In genomic region chr15:89750560-89751542, GRCh38 we compare ENCODE assay signal across 8 cellular contexts. TPM values are rescaled to one million over a fixed set of nuclear protein-coding genes. Genes with fewer than 3 reads are reported as not detected.
A peak's percentile ranks its signal among the peaks of the same experiment; 100 is the strongest.
DNase-seq lines count a peak whose midpoint lies in the region; TF ChIP-seq lines count a peak whose summit lies in the region.

TSS of gene MESP1 (minus strand) at chr15:89751249. CDS start at chr15:89751231, 18 bp downstream.

- no peak within 1 kb of the TSS for H3K27ac Mint-ChIP-seq in activated T-helper 2 cell treated with anti-CD3 and anti-CD28 coated beads, Interferon-gamma antibody, Interleukin-2, Interleukin-4, amounts not matched to agents 10 μg/mL and 5 μg/mL and 100 μg/mL, durations not matched to agents 14 hours and 24 hours and 36 hours
- H3K27ac Mint-ChIP-seq in nephron progenitor cell, result no peak within 1 kb of the TSS
- peak within 1 kb of the TSS; percentile 31 for H3K27ac Mint-ChIP-seq in stimulated activated naive CD8-positive, alpha-beta T cell treated with anti-CD3 and anti-CD28 coated beads, Interleukin-15, Interleukin-2, amounts not matched to agents 100 ng/mL and 50 ng/mL, for 24 hours

- no peaks in the 10 kb centered on the region for H3K9me3 Mint-ChIP-seq in activated T-helper 2 cell treated with anti-CD3 and anti-CD28 coated beads, Interferon-gamma antibody, Interleukin-2, Interleukin-4, amounts not matched to agents 10 μg/mL and 5 μg/mL and 100 μg/mL, durations not matched to agents 14 hours and 24 hours and 36 hours
- no peaks in the 10 kb centered on the region for H3K9me3 Mint-ChIP-seq in nephron progenitor cell
- H3K9me3 Mint-ChIP-seq in stimulated activated naive CD8-positive, alpha-beta T cell treated with anti-CD3 and anti-CD28 coated beads, Interleukin-15, Interleukin-2, amounts not matched to agents 100 ng/mL and 50 ng/mL, for 24 hours, result no peaks in the 10 kb centered on the region

- no peaks in the 10 kb centered on the region for H3K36me3 Mint-ChIP-seq in activated T-helper 2 cell treated with anti-CD3 and anti-CD28 coated beads, Interferon-gamma antibody, Interleukin-2, Interleukin-4, amounts not matched to agents 10 μg/mL and 5 μg/mL and 100 μg/mL, durations not matched to agents 14 hours and 24 hours and 36 hours (ENCODE audit: low read depth)
- H3K36me3 Mint-ChIP-seq in nephron progenitor cell (ENCODE audit: low read depth), result no peaks in the 10 kb centered on the region
- H3K36me3 Mint-ChIP-seq in stimulated activated naive CD8-positive, alpha-beta T cell treated with anti-CD3 and anti-CD28 coated beads, Interleukin-15, Interleukin-2, amounts not matched to agents 100 ng/mL and 50 ng/mL, for 24 hours (ENCODE audit: low read depth), result no peaks in the 10 kb centered on the region

- intact Hi-C loops in activated T-helper 2 cell treated with anti-CD3 and anti-CD28 coated beads, Interferon-gamma antibody, Interleukin-2, Interleukin-4, amounts not matched to agents 10 μg/mL and 5 μg/mL and 100 μg/mL, durations not matched to agents 14 hours and 24 hours and 36 hours (cut with micrococcal nuclease), result loop anchor here (5.0 kb wide), 1 partner anchor 141 kb away; the partner anchor contains the start of gene AP3S2

- peak within 1 kb of the TSS; percentile 65 for H3K4me3 ChIP-seq in fibroblast of the aortic adventitia (ENCODE audit: low read depth, low read length)

- H3K27me3 Mint-ChIP-seq in activated T-helper 2 cell treated with anti-CD3 and anti-CD28 coated beads, Interferon-gamma antibody, Interleukin-2, Interleukin-4, amounts not matched to agents 10 μg/mL and 5 μg/mL and 100 μg/mL, durations not matched to agents 14 hours and 24 hours and 36 hours (ENCODE audit: low read depth), result peaks cover 33% of the 10 kb centered on the region
- peaks cover 34% of the 10 kb centered on the region for H3K27me3 Mint-ChIP-seq in nephron progenitor cell (ENCODE audit: low read depth, poor library complexity)
- H3K27me3 Mint-ChIP-seq in stimulated activated naive CD8-positive, alpha-beta T cell treated with anti-CD3 and anti-CD28 coated beads, Interleukin-15, Interleukin-2, amounts not matched to agents 100 ng/mL and 50 ng/mL, for 24 hours, result peaks cover 12% of the 10 kb centered on the region

- peaks cover 3% of the 10 kb centered on the region for H3K4me1 Mint-ChIP-seq in activated T-helper 2 cell treated with anti-CD3 and anti-CD28 coated beads, Interferon-gamma antibody, Interleukin-2, Interleukin-4, amounts not matched to agents 10 μg/mL and 5 μg/mL and 100 μg/mL, durations not matched to agents 14 hours and 24 hours and 36 hours (ENCODE audit: low read depth)
- peaks cover 20% of the 10 kb centered on the region for H3K4me1 Mint-ChIP-seq in nephron progenitor cell
- peaks cover 7% of the 10 kb centered on the region for H3K4me1 Mint-ChIP-seq in stimulated activated naive CD8-positive, alpha-beta T cell treated with anti-CD3 and anti-CD28 coated beads, Interleukin-15, Interleukin-2, amounts not matched to agents 100 ng/mL and 50 ng/mL, for 24 hours (ENCODE audit: low read depth)

- peak; percentile 95 for DNase-seq in ELF-1 (ENCODE audit: low read depth, low spot score)
- peak; percentile 92 for DNase-seq in H4 (ENCODE audit: low spot score)
- peak; percentile 90 for DNase-seq in RPMI7951 (ENCODE audit: low read depth)
- DNase-seq in activated T-helper 2 cell treated with anti-CD3 and anti-CD28 coated beads, Interferon-gamma antibody, Interleukin-2, Interleukin-4, amounts not matched to agents 10 μg/mL and 5 μg/mL and 100 μg/mL, durations not matched to agents 14 hours and 24 hours and 36 hours (ENCODE audit: low spot score), result peak; percentile 83
- peak; percentile 88 for DNase-seq in fibroblast of the aortic adventitia (ENCODE audit: low read depth)
- DNase-seq in nephron progenitor cell, result peak; percentile 95

- H3K4me3 Mint-ChIP-seq in activated T-helper 2 cell treated with anti-CD3 and anti-CD28 coated beads, Interferon-gamma antibody, Interleukin-2, Interleukin-4, amounts not matched to agents 10 μg/mL and 5 μg/mL and 100 μg/mL, durations not matched to agents 14 hours and 24 hours and 36 hours (ENCODE audit: low read depth), result peak within 1 kb of the TSS; percentile 81
- peak within 1 kb of the TSS; percentile 72 for H3K4me3 Mint-ChIP-seq in nephron progenitor cell
- H3K4me3 Mint-ChIP-seq in stimulated activated naive CD8-positive, alpha-beta T cell treated with anti-CD3 and anti-CD28 coated beads, Interleukin-15, Interleukin-2, amounts not matched to agents 100 ng/mL and 50 ng/mL, for 24 hours, result peak within 1 kb of the TSS; percentile 81

- TF ChIP-seq CTCF in LNCAP (IDR thresholded peaks at IDR 0.05), result peak; percentile 64
- peak; percentile 81 for TF ChIP-seq CTCF in fibroblast of the aortic adventitia (IDR thresholded peaks at IDR 0.05; ENCODE audit: insufficient read depth, low read length)
- TF ChIP-seq CTCF in nephron progenitor cell (IDR thresholded peaks at IDR 0.05), result peak; percentile 65

RNA-seq across cellular contexts. Expression of gene MESP1, which starts in this region (rescaled TPM):
- total RNA-seq in H4 (2014; rRNA removed; shearing (Covaris generic)), result 0.47 TPM in 1 of 2 replicates, not detected in the other
- total RNA-seq in RPMI7951 (2014; rRNA removed; shearing (Covaris generic)), result 1.6 and 2.5 TPM in 2 replicates
- 7.1 and 7.5 TPM in 2 replicates for total RNA-seq in activated T-helper 2 cell treated with anti-CD3 and anti-CD28 coated beads, Interferon-gamma antibody, Interleukin-2, Interleukin-4, amounts not matched to agents 10 μg/mL and 5 μg/mL and 100 μg/mL, durations not matched to agents 14 hours and 24 hours and 36 hours
- 0.45 and 0.49 TPM in 2 replicates for total RNA-seq in fibroblast of the aortic adventitia (ENCODE audit: low replicate concordance)

Comparison
In these comparisons a context has a peak if more than half of its experiments do, and no peak if none do; other contexts are left out.
1. Peak in every context shown above with its lines: DNase-seq and H3K4me3 ChIP-seq.
2. Peak in DNase-seq in H4; RNA of the gene not detected or under 1 TPM.
3. Peak in DNase-seq and H3K4me3 ChIP-seq in fibroblast of the aortic adventitia; RNA of the gene not detected or under 1 TPM.